ENCODE assay signal across 8 cellular contexts in genomic region chr12:106357549-106358409, GRCh38. TPM values are rescaled to one million over a fixed set of nuclear protein-coding genes. Genes with fewer than 3 reads are reported as not detected.
A peak's percentile ranks its signal among the peaks of the same experiment; 100 is the strongest.
DNase-seq lines count a peak whose midpoint lies in the region; ATAC-seq and TF ChIP-seq lines count a peak whose summit lies in the region.

Gene POLR3B (plus strand): TSS chr12:106357748. CDS start chr12:106357880, 132 bp downstream.

- H3K4me3 Mint-ChIP-seq in type B pancreatic cell, result peak within 1 kb of the TSS; percentile 92

- H3K4ac ChIP-seq in trophoblast cell (ENCODE audit: low read depth, low read length), result peak within 1 kb of the TSS; percentile 50

- H3K36me3 Mint-ChIP-seq in type B pancreatic cell, result no peaks in the 10 kb centered on the region

- no peaks in the 10 kb centered on the region for H3K9me3 ChIP-seq in SU-DHL-6 (ENCODE audit: insufficient read depth, low read length)
- H3K9me3 ChIP-seq in adipocyte (ENCODE audit: control insufficient read depth, low read length), result no peaks in the 10 kb centered on the region
- H3K9me3 ChIP-seq in cardiac muscle cell (ENCODE audit: low read depth), result no peaks in the 10 kb centered on the region
- H3K9me3 ChIP-seq in trophoblast cell (ENCODE audit: insufficient read depth, low read depth, low read length), result no peaks in the 10 kb centered on the region

- no peaks in the 10 kb centered on the region for H3K27me3 Mint-ChIP-seq in type B pancreatic cell

- no peaks in the 10 kb centered on the region for H4K20me1 ChIP-seq in SU-DHL-6 (ENCODE audit: low read depth, low read length)

- H4K8ac ChIP-seq in trophoblast cell (ENCODE audit: low read depth, low read length), result peak within 1 kb of the TSS; percentile 97

- DNase-seq in NCI-H128 (lab: John Stamatoyannopoulos, UW; ENCODE audit: unreplicated experiment) (peak; percentile 95), adipocyte (ENCODE audit: low read depth) (peak; percentile 98), cardiac muscle cell (ENCODE audit: low read depth in 1 of 2, low spot score in 1 of 2) (peak; percentile 95 to 98), trophoblast cell (peak; percentile 92 to 98), type B pancreatic cell (ENCODE audit: extremely low spot score, unreplicated experiment) (peak; percentile 96)

- no peak within 1 kb of the TSS for H2AK5ac ChIP-seq in trophoblast cell (ENCODE audit: low read length)

- H3K23ac ChIP-seq in trophoblast cell (ENCODE audit: low read length), result no peak within 1 kb of the TSS

- H3K27ac ChIP-seq in SU-DHL-6 (ENCODE audit: low read depth, low read length), result peak within 1 kb of the TSS; percentile 64
- H3K27ac ChIP-seq in cardiac muscle cell, result peak within 1 kb of the TSS; percentile 96
- peak within 1 kb of the TSS; percentile 85 for H3K27ac ChIP-seq in trophoblast cell (ENCODE audit: low read depth, low read length)

- H2BK120ac ChIP-seq in trophoblast cell (ENCODE audit: insufficient read depth, low read length, poor library complexity), result peak within 1 kb of the TSS; percentile 89

- peak; percentile 87 for ATAC-seq in HG02759 (IDR thresholded peaks at IDR 0.05; ENCODE audit: unreplicated experiment)

- no peaks in the 10 kb centered on the region for H3F3A ChIP-seq in SU-DHL-6 (ENCODE audit: insufficient read depth)

- H3K14ac ChIP-seq in trophoblast cell (ENCODE audit: low read length), result peak within 1 kb of the TSS; percentile 93

- H3K27ac Mint-ChIP-seq in type B pancreatic cell, result peak within 1 kb of the TSS; percentile 98

- peak within 1 kb of the TSS; percentile 91 for H4K12ac ChIP-seq in trophoblast cell (ENCODE audit: low read depth, low read length)

- H3K36me3 ChIP-seq in SU-DHL-6 (ENCODE audit: low read length) (no peaks in the 10 kb centered on the region), adipocyte (ENCODE audit: control insufficient read depth, insufficient read depth, low read length, severe bottlenecking) (no peaks in the 10 kb centered on the region), cardiac muscle cell (no peaks in the 10 kb centered on the region), trophoblast cell (ENCODE audit: control insufficient read depth in 1 of 2, insufficient read depth in 2 of 2, low read length in 2 of 2) (no peaks in the 10 kb centered on the region)

- H3K27me3 ChIP-seq in SU-DHL-6 (ENCODE audit: low read length), result no peaks in the 10 kb centered on the region
- no peaks in the 10 kb centered on the region for H3K27me3 ChIP-seq in adipocyte (replicated peaks; ENCODE audit: control insufficient read depth, insufficient read depth, low read length)
- no peaks in the 10 kb centered on the region for H3K27me3 ChIP-seq in cardiac muscle cell
- no peaks in the 10 kb centered on the region for H3K27me3 ChIP-seq in trophoblast cell (ENCODE audit: insufficient read depth, low read length)

- peaks cover 10% of the 10 kb centered on the region for H3K79me1 ChIP-seq in trophoblast cell (ENCODE audit: low read length)

- WGBS in trophoblast cell (ENCODE audit: extremely low coverage, insufficient coverage, insufficient read length), result no CpG with 5 or more reads among the region's 63 CpGs

- H3K9me2 ChIP-seq in SU-DHL-6 (replicated peaks; ENCODE audit: insufficient read depth, low read length), result no peaks in the 10 kb centered on the region

- peak within 1 kb of the TSS; percentile 91 for H2BK5ac ChIP-seq in trophoblast cell (ENCODE audit: low read depth, low read length, poor library complexity)

- H3K4me1 ChIP-seq in adipocyte (ENCODE audit: control insufficient read depth, insufficient read depth, low read length), result peaks cover 14% of the 10 kb centered on the region
- peaks cover 25% of the 10 kb centered on the region for H3K4me1 ChIP-seq in cardiac muscle cell (ENCODE audit: low read depth)
- H3K4me1 ChIP-seq in trophoblast cell (ENCODE audit: control insufficient read depth in 1 of 2, insufficient read depth in 2 of 2, low read length in 2 of 2), result no peaks in the 10 kb centered on the region

- peak within 1 kb of the TSS; percentile 91 for H3K18ac ChIP-seq in trophoblast cell (ENCODE audit: low read length)

- H3K9ac ChIP-seq in SU-DHL-6 (ENCODE audit: low read length) (peak within 1 kb of the TSS; percentile 76), adipocyte (ENCODE audit: low read length) (peak within 1 kb of the TSS; percentile 94), trophoblast cell (ENCODE audit: low read length) (peak within 1 kb of the TSS; percentile 85)

- peak within 1 kb of the TSS; percentile 95 for H4K91ac ChIP-seq in trophoblast cell (ENCODE audit: low read depth, low read length)

- H3K9me3 Mint-ChIP-seq in type B pancreatic cell, result no peaks in the 10 kb centered on the region

- peak within 1 kb of the TSS; percentile 64 for H2AFZ ChIP-seq in SU-DHL-6 (ENCODE audit: low read depth, low read length, severe bottlenecking)
- peak within 1 kb of the TSS; percentile 93 for H2AFZ ChIP-seq in trophoblast cell (ENCODE audit: insufficient read depth, low read length, poor library complexity)

- peaks cover 11% of the 10 kb centered on the region for H3K4me1 Mint-ChIP-seq in type B pancreatic cell (ENCODE audit: unreplicated experiment)

- peak within 1 kb of the TSS; percentile 92 for H3K4me3 ChIP-seq in SU-DHL-6 (ENCODE audit: insufficient read depth, low read length, poor library complexity, severe bottlenecking)
- H3K4me3 ChIP-seq in adipocyte (ENCODE audit: low read length), result peak within 1 kb of the TSS; percentile 86
- H3K4me3 ChIP-seq in cardiac muscle cell, result peak within 1 kb of the TSS; percentile 81
- peak within 1 kb of the TSS; percentile 86 for H3K4me3 ChIP-seq in trophoblast cell (ENCODE audit: low read depth, low read length)

- peaks cover 46% of the 10 kb centered on the region for H3K79me2 ChIP-seq in SU-DHL-6 (ENCODE audit: insufficient read depth, low read length)
- peaks cover 2% of the 10 kb centered on the region for H3K79me2 ChIP-seq in trophoblast cell (ENCODE audit: control insufficient read depth, insufficient read depth, low read length, poor library complexity)

- H2BK12ac ChIP-seq in trophoblast cell (ENCODE audit: low read length), result peak within 1 kb of the TSS; percentile 29

- TF ChIP-seq CTCF in GM12873 (IDR thresholded peaks at IDR 0.05; ENCODE audit: insufficient read depth, low read depth, low read length, missing control alignments), result peak; percentile 88
- TF ChIP-seq CTCF in SU-DHL-6 (IDR thresholded peaks at IDR 0.05; ENCODE audit: insufficient read depth, low read length, poor library complexity, severe bottlenecking), result peak; percentile 79
- peak; percentile 95 for TF ChIP-seq CTCF in cardiac muscle cell (IDR thresholded peaks at IDR 0.05; ENCODE audit: low read depth, low read length)
- peak; percentile 94 for TF ChIP-seq CTCF in type B pancreatic cell (conservative IDR thresholded peaks at IDR 0.05)

- H3K4me2 ChIP-seq in SU-DHL-6 (ENCODE audit: low read depth, low read length, poor library complexity, severe bottlenecking) (peak within 1 kb of the TSS; percentile 91), trophoblast cell (ENCODE audit: low read length) (peak within 1 kb of the TSS; percentile 72)

RNA-seq across cellular contexts. Expression of gene POLR3B, which starts in this region (rescaled TPM):
- total RNA-seq in cardiac muscle cell, result 10.7 and 11.5 TPM in 2 replicates
- polyA plus RNA-seq in cardiac muscle cell, result 8.5 and 12.2 TPM in 2 replicates
- polyA plus RNA-seq in trophoblast cell (2013), result 7.4 and 8.5 TPM in 2 replicates
- total RNA-seq in type B pancreatic cell (ENCODE audit: low replicate concordance), result 13.6 and 14.5 TPM in 2 replicates

Comparison
In these comparisons a context has a peak if more than half of its experiments do, and no peak if none do; other contexts are left out.
1. Peak in every context shown above with its lines: DNase-seq, ATAC-seq, H3K4me3 ChIP-seq and H3K27ac ChIP-seq.